Comparison of ENCODE assay signal across 10 cellular contexts in genomic region chr10:111207525-111207924, GRCh38.
DNase-seq lines count a peak whose midpoint lies in the region; ATAC-seq, FAIRE-seq and TF ChIP-seq lines count a peak whose summit lies in the region.
"Had no signal": no experiment of that assay in that cellular context is flagged by ENCODE, and none has a peak within 500 bp of the region (broad histone marks: within the 10 kb centered on the region; RNA-seq: fewer than 3 reads in every experiment).

No MANE protein-coding gene starts in this region.

- ATAC-seq in aorta (ENCODE audit: low FRiP score): no peak

- WGBS in aorta, 2 donors: 62 to 64% methylated on average over 5 of the region's 5 CpGs

- H3K9me3 ChIP-seq in aorta (ENCODE audit: control insufficient read depth, low read length): no peaks in the 10 kb centered on the region
- no peaks in the 10 kb centered on the region for H3K9me3 ChIP-seq in right atrium auricular region

- H3K36me3 ChIP-seq in aorta (ENCODE audit: control insufficient read depth in 1 of 2, insufficient read depth in 2 of 2, low read length in 1 of 2) (no peaks in the 10 kb centered on the region), right atrium auricular region (no peaks in the 10 kb centered on the region)

- intact Hi-C loops in aorta (cut with DNase I): no loop called here

- H3K4me1 ChIP-seq in aorta (ENCODE audit: control insufficient read depth in 1 of 2, insufficient read depth in 2 of 2, low read length in 2 of 2) (no peaks in the 10 kb centered on the region), right atrium auricular region (no peaks in the 10 kb centered on the region)

- FAIRE-seq in D721Med (lab: Jason Lieb, UNC): no peak
- FAIRE-seq: G401.6 had no signal

- TF ChIP-seq CTCF in D721Med (IDR thresholded peaks at IDR 0.05; ENCODE audit: insufficient read depth, missing control alignments) (peak; percentile 13), HL-60 (IDR thresholded peaks at IDR 0.05; ENCODE audit: insufficient read depth, low read length) (peak; percentile 20), right atrium auricular region (IDR thresholded peaks at IDR 0.05) (no peak)

- H3K27ac ChIP-seq in HL-60 (replicated peaks) (no peak overlapping the region), aorta (ENCODE audit: low read depth in 1 of 2, low read length in 2 of 2) (no peak overlapping the region), right atrium auricular region (no peak overlapping the region)

- H3K4me3 ChIP-seq in HL-60 (replicated peaks; ENCODE audit: insufficient read depth, low read length) (no peak overlapping the region), aorta (ENCODE audit: low read length in 2 of 2) (no peak overlapping the region), right atrium auricular region (no peak overlapping the region)

- DNase-seq in D721Med (ENCODE audit: insufficient read length, low spot score): no peak
- DNase-seq in HL-60 (ENCODE audit: low read depth in 1 of 2, low spot score in 1 of 2): peak in 1 of 2 experiments; percentile 29
- DNase-seq in RPMI8226: peak; percentile 7
- peak; percentile 39 for DNase-seq in foreskin melanocyte
- no peak for DNase-seq in GM03348 (ENCODE audit: low spot score)
- DNase-seq in NCI-H2227 (lab: John Stamatoyannopoulos, UW; ENCODE audit: unreplicated experiment): no peak
- no peak for DNase-seq in aorta
- no peak for DNase-seq in right atrium auricular region (ENCODE audit: low spot score)
- DNase-seq: amygdala had no signal

- H3K27me3 ChIP-seq in HL-60 (ENCODE audit: insufficient read depth, poor library complexity, severe bottlenecking) (peaks cover 4% of the 10 kb centered on the region), aorta (ENCODE audit: control insufficient read depth in 1 of 2, insufficient read depth in 2 of 2, low read length in 1 of 2) (no peaks in the 10 kb centered on the region), right atrium auricular region (no peaks in the 10 kb centered on the region)

Comparison
In these comparisons a context has a peak if more than half of its experiments do, and no peak if none do; other contexts are left out.
1. DNase-seq: peak in RPMI8226 (single experiment) and foreskin melanocyte (single experiment); none in D721Med (single experiment), GM03348 (single experiment), NCI-H2227 (single experiment), aorta (0 of 2) and right atrium auricular region (single experiment).
2. CTCF ChIP-seq: peak in D721Med (single experiment) and HL-60 (single experiment); none in right atrium auricular region (0 of 2).